Comparison of ENCODE assay signal across 10 cellular contexts in genomic region chr3:49341996-49342395, GRCh38. TPM values are rescaled to one million over a fixed set of nuclear protein-coding genes. Genes with fewer than 3 reads are reported as not detected.
DNase-seq lines count a peak whose midpoint lies in the region; ATAC-seq and TF ChIP-seq lines count a peak whose summit lies in the region.
"Had no signal": no experiment of that assay in that cellular context is flagged by ENCODE, and none has a peak within 500 bp of the region (broad histone marks: within the 10 kb centered on the region; RNA-seq: fewer than 3 reads in every experiment).

No MANE protein-coding gene starts in this region.

- H3K4me1 Mint-ChIP-seq in activated CD4-positive, alpha-beta T cell treated with anti-CD3 and anti-CD28 coated beads, Interleukin-2, amount 10 ng/mL, durations not matched to agents 24 days and 14 days, result peaks cover 42% of the 10 kb centered on the region
- H3K4me1 Mint-ChIP-seq in activated B cell treated with CpG ODN at 0.5 μM for 24 hours (peaks cover 82% of the 10 kb centered on the region), glutamatergic neuron (ENCODE audit: low read depth, unreplicated experiment) (peaks cover 10% of the 10 kb centered on the region)

- ATAC-seq in activated B cell treated with CpG ODN at 0.5 μM for 24 hours (ENCODE audit: low read depth) (no peak), GM19324 (IDR thresholded peaks at IDR 0.05; ENCODE audit: low FRiP score, unreplicated experiment) (no peak)

- H3K9me3 ChIP-seq in stomach (no peaks in the 10 kb centered on the region), testis (no peaks in the 10 kb centered on the region)

- H3K4me3 ChIP-seq in stomach (no peak overlapping the region), testis (no peak overlapping the region)

- H3K27me3 ChIP-seq in stomach (no peaks in the 10 kb centered on the region), testis (no peaks in the 10 kb centered on the region)

- peak overlapping the region; percentile 95 for H3K27ac Mint-ChIP-seq in activated CD4-positive, alpha-beta T cell treated with anti-CD3 and anti-CD28 coated beads, Interleukin-2, amount 10 ng/mL, durations not matched to agents 24 days and 14 days
- H3K27ac Mint-ChIP-seq in activated B cell treated with CpG ODN at 0.5 μM for 24 hours (peak overlapping the region; percentile 89), glutamatergic neuron (ENCODE audit: unreplicated experiment) (peak overlapping the region; percentile 49)

- TF ChIP-seq EP300 in stomach (IDR thresholded peaks at IDR 0.05), result no peak

- peaks cover 0 to 7% (median 5%) of the 10 kb centered on the region in 4 donors for H3K36me3 ChIP-seq in stomach
- H3K36me3 ChIP-seq in testis (ENCODE audit: low read depth, missing control alignments), result no peaks in the 10 kb centered on the region

- peak overlapping the region; percentile 29 for H3K4me3 Mint-ChIP-seq in activated CD4-positive, alpha-beta T cell treated with anti-CD3 and anti-CD28 coated beads, Interleukin-2, amount 10 ng/mL, durations not matched to agents 24 days and 14 days
- H3K4me3 Mint-ChIP-seq in activated B cell treated with CpG ODN at 0.5 μM for 24 hours (peak overlapping the region; percentile 22), glutamatergic neuron (ENCODE audit: unreplicated experiment) (peak overlapping the region; percentile 7)

- POLR2A ChIA-PET in activated B cell treated with CpG ODN at 0.5 μM for 24 hours (lab: Charles Lee), result interaction anchor here (0.6 to 5.5 kb wide), 7 partner anchors 10 to 106 kb away, joined by 3 to 54 read pairs (median 3); partner anchors contain the start of genes GPX1, NICN1, RHOA and TCTA

- H3K4me1 ChIP-seq in stomach, result peaks cover 20 to 52% (median 31%) of the 10 kb centered on the region in 4 donors
- H3K4me1 ChIP-seq in testis, result peaks cover 15% of the 10 kb centered on the region

- CTCF ChIA-PET in activated B cell treated with CpG ODN at 0.5 μM for 24 hours (lab: Charles Lee), result interaction anchor here (1.1 kb wide), 1 partner anchor 129 kb away, joined by 3 read pairs; no protein-coding TSS in a partner anchor

- WGBS in stomach, 5 donors, result 88 to 94% (median 93%) methylated on average over 6 of the region's 6 CpGs
- WGBS in testis, 2 donors, result 71 to 73% methylated on average over 6 of the region's 6 CpGs

- H3K27me3 Mint-ChIP-seq in activated CD4-positive, alpha-beta T cell treated with anti-CD3 and anti-CD28 coated beads, Interleukin-2, amount 10 ng/mL, durations not matched to agents 24 days and 14 days, result no peaks in the 10 kb centered on the region
- H3K27me3 Mint-ChIP-seq in activated B cell treated with CpG ODN at 0.5 μM for 24 hours (no peaks in the 10 kb centered on the region), glutamatergic neuron (ENCODE audit: unreplicated experiment) (peaks cover 2% of the 10 kb centered on the region)

- peaks cover 13% of the 10 kb centered on the region for H3K36me3 Mint-ChIP-seq in activated CD4-positive, alpha-beta T cell treated with anti-CD3 and anti-CD28 coated beads, Interleukin-2, amount 10 ng/mL, durations not matched to agents 24 days and 14 days (ENCODE audit: low read depth)
- H3K36me3 Mint-ChIP-seq in activated B cell treated with CpG ODN at 0.5 μM for 24 hours (ENCODE audit: low read depth) (peaks cover 9% of the 10 kb centered on the region), glutamatergic neuron (ENCODE audit: unreplicated experiment) (no peaks in the 10 kb centered on the region)

- TF ChIP-seq POLR2A in stomach (IDR thresholded peaks at IDR 0.05), result no peak
- TF ChIP-seq POLR2A in testis (IDR thresholded peaks at IDR 0.05), result no peak

- no peak for TF ChIP-seq CTCF in activated B cell treated with CpG ODN at 0.5 μM for 24 hours (IDR thresholded peaks at IDR 0.05)
- TF ChIP-seq CTCF in glutamatergic neuron (IDR thresholded peaks at IDR 0.05; ENCODE audit: partially characterized antibody, unreplicated experiment), result no peak
- TF ChIP-seq CTCF in stomach (IDR thresholded peaks at IDR 0.05), result no peak
- TF ChIP-seq CTCF in testis (IDR thresholded peaks at IDR 0.05), result no peak

- H3K9me3 Mint-ChIP-seq in activated CD4-positive, alpha-beta T cell treated with anti-CD3 and anti-CD28 coated beads, Interleukin-2, amount 10 ng/mL, durations not matched to agents 24 days and 14 days, result no peaks in the 10 kb centered on the region
- no peaks in the 10 kb centered on the region for H3K9me3 Mint-ChIP-seq in activated B cell treated with CpG ODN at 0.5 μM for 24 hours
- peaks cover 4% of the 10 kb centered on the region for H3K9me3 Mint-ChIP-seq in glutamatergic neuron (ENCODE audit: unreplicated experiment)

- peak overlapping the region in 4 of 5 donors; percentile 29 to 100 (median 98) for H3K27ac ChIP-seq in stomach
- no peak overlapping the region for H3K27ac ChIP-seq in testis

- intact Hi-C loops in activated CD4-positive, alpha-beta T cell treated with anti-CD3 and anti-CD28 coated beads, Interleukin-2, amount 10 ng/mL, durations not matched to agents 24 days and 14 days (cut with micrococcal nuclease), result loop anchor here (10.0 kb wide), 1 partner anchor 177 kb away; the partner anchor contains the start of gene CCDC71
- intact Hi-C loops in activated B cell treated with CpG ODN at 0.5 μM for 24 hours (cut with micrococcal nuclease), result loop anchor here (2.0 to 5.0 kb wide), 3 partner anchors 330 to 895 kb away; partner anchors contain the start of genes APEH, GNAI2 and WDR6
- intact Hi-C loops in stomach (cut with DNase I; ENCODE audit: low total_unique reads), result no loop called here
- intact Hi-C loops in testis (cut with DNase I; ENCODE audit: low total_unique reads), result no loop called here

- no peak for DNase-seq in activated CD4-positive, alpha-beta T cell treated with anti-CD3 and anti-CD28 coated beads, Interleukin-2, amount 10 ng/mL, durations not matched to agents 24 days and 14 days
- no peak for DNase-seq in activated CD4-positive, alpha-beta T cell treated with anti-CD3 and anti-CD28 coated beads, Interleukin-2, amount 50 U/mL, for 48 hours
- DNase-seq in activated B cell treated with CpG ODN at 0.5 μM for 24 hours, result no peak
- no peak for DNase-seq in glutamatergic neuron
- DNase-seq in stomach, result no peak
- no peak for DNase-seq in testis
- DNase-seq in GM03348 (ENCODE audit: low spot score), result no peak
- DNase-seq: kidney, NCI-H1694 had no signal

RNA-seq across cellular contexts. Expression of gene USP4, which starts 2.1 kb away (rescaled TPM):
- total RNA-seq in activated CD4-positive, alpha-beta T cell treated with anti-CD3 and anti-CD28 coated beads, Interleukin-2, amount 10 ng/mL, durations not matched to agents 24 days and 14 days, result 94.0 and 96.9 TPM in 2 replicates
- total RNA-seq in activated B cell treated with CpG ODN at 0.5 μM for 24 hours (86.7 and 115 TPM in 2 replicates), glutamatergic neuron (ENCODE audit: unreplicated experiment) (70.0 TPM), stomach (100 to 1,000 TPM in 2 of 5 donors, 10 to 100 TPM in 3; 21.9 to 123 (median 29.9) TPM), testis (10 to 100 TPM; 48.0 to 72.0 TPM)
- polyA plus RNA-seq in stomach (10 to 100 TPM; 22.7 to 25.8 (median 22.9) TPM), testis (ENCODE audit: insufficient read depth, low read depth, low replicate concordance) (95.1 TPM)

RNA-seq across cellular contexts. Expression of gene GPX1, which starts 16.2 kb away (rescaled TPM):
- total RNA-seq in activated CD4-positive, alpha-beta T cell treated with anti-CD3 and anti-CD28 coated beads, Interleukin-2, amount 10 ng/mL, durations not matched to agents 24 days and 14 days, result 190 and 200 TPM in 2 replicates
- total RNA-seq in activated B cell treated with CpG ODN at 0.5 μM for 24 hours, result 90.0 and 94.6 TPM in 2 replicates
- 239 TPM for total RNA-seq in glutamatergic neuron (ENCODE audit: unreplicated experiment)
- total RNA-seq in stomach, result 100 to 1,000 TPM in 3 of 5 donors, 10 to 100 TPM in 2; 58.4 to 350 (median 155) TPM
- 100 to 1,000 TPM; 344 to 452 (median 355) TPM for polyA plus RNA-seq in stomach
- 100 to 1,000 TPM; 123 to 207 TPM for total RNA-seq in testis
- polyA plus RNA-seq in testis (ENCODE audit: insufficient read depth, low read depth, low replicate concordance), result 129 TPM

Comparison
In these comparisons a context has a peak if more than half of its experiments do, and no peak if none do; other contexts are left out.
1. H3K27ac ChIP-seq: peak in stomach (4 of 5); none in testis (0 of 2).
2. intact Hi-C loops: an anchor here in activated CD4-positive, alpha-beta T cell treated with anti-CD3 and anti-CD28 coated beads, Interleukin-2, amount 10 ng/mL, durations not matched to agents 24 days and 14 days (10.0 kb wide) and activated B cell treated with CpG ODN at 0.5 μM for 24 hours (2.0 to 5.0 kb wide); none called in stomach and testis.
3. Peak in every context shown above with its lines, with median percentiles within 50 percentile points of each other: H3K27ac Mint-ChIP-seq and H3K4me3 Mint-ChIP-seq.